ENCODE assay signal across 8 cellular contexts in genomic region chr2:222424729-222425671, GRCh38. TPM values are rescaled to one million over a fixed set of nuclear protein-coding genes. Genes with fewer than 3 reads are reported as not detected.
A peak's percentile ranks its signal among the peaks of the same experiment; 100 is the strongest.
DNase-seq lines count a peak whose midpoint lies in the region; TF ChIP-seq lines count a peak whose summit lies in the region.

No MANE protein-coding gene starts in this region.

- no peak overlapping the region for H2BK120ac ChIP-seq in H9 (ENCODE audit: low read depth, low read length, poor library complexity, severe bottlenecking)

- H3K27ac ChIP-seq in H9 (ENCODE audit: insufficient read length, low read depth, low read length): no peak overlapping the region
- no peak overlapping the region for H3K27ac ChIP-seq in SK-N-MC
- H3K27ac ChIP-seq in mammary epithelial cell (ENCODE audit: insufficient read depth, low read depth, low read length): no peak overlapping the region
- no peak overlapping the region for H3K27ac ChIP-seq in uterus

- H3K4me1 ChIP-seq in H9 (ENCODE audit: insufficient read depth, low read length) (no peaks in the 10 kb centered on the region), mammary epithelial cell (ENCODE audit: insufficient read depth, low read length) (peaks cover 5% of the 10 kb centered on the region), uterus (peaks cover 0 to 7% of the 10 kb centered on the region in 2 donors)

- H3T11ph ChIP-seq in H9 (ENCODE audit: low read length): no peak overlapping the region

- no peak overlapping the region for H3K23ac ChIP-seq in H9 (ENCODE audit: insufficient read length, low read depth, low read length)

- H3K14ac ChIP-seq in H9 (ENCODE audit: insufficient read depth, low read length): no peak overlapping the region; the same call in 1 of the 2 replicates

- DNase-seq in GM13976 (ENCODE audit: low spot score): peak; percentile 60
- DNase-seq in H9: peak; percentile 38
- DNase-seq in SK-N-MC (ENCODE audit: low read depth, low spot score): no peak
- DNase-seq in mammary epithelial cell: no peak
- DNase-seq in left kidney (ENCODE audit: low read depth, low spot score): peak; percentile 70
- peak; percentile 30 for DNase-seq in stimulated activated naive CD4-positive, alpha-beta T cell treated with Interleukin-2 at 50 U/mL for 16 hours (lab: John Stamatoyannopoulos, UW)
- no peak for DNase-seq in uterus
- no peak for DNase-seq in NCI-H1048 (lab: John Stamatoyannopoulos, UW)

- no peak overlapping the region for H3K27ac Mint-ChIP-seq in H9

- CTCF ChIA-PET in mammary epithelial cell (lab: Charles Lee; ENCODE audit: low non-redundant PET): no interaction called here

- H3K4ac ChIP-seq in H9 (ENCODE audit: low read depth, low read length): no peak overlapping the region

- H2AK5ac ChIP-seq in H9 (ENCODE audit: insufficient read length, low read length): no peak overlapping the region

- in situ Hi-C loops in GM13976 (cut with MboI; ENCODE audit: low sequenced_read_pairs, unreplicated experiment) (loop anchor here (10.0 kb wide), 1 partner anchor 100 kb away; a partner anchor contains a TSS), mammary epithelial cell (cut with MboI; ENCODE audit: low sequenced_read_pairs in 2 of 2) (no loop called here)

- H3K4me2 ChIP-seq in H9 (ENCODE audit: insufficient read depth, insufficient read length, low read length) (peak overlapping the region; percentile 70), mammary epithelial cell (ENCODE audit: insufficient read depth, low read depth, low read length) (peak overlapping the region; percentile 86)

- dilution Hi-C loops in mammary epithelial cell (cut with HindIII; ENCODE audit: low sequenced_read_pairs): no loop called here

- no peak overlapping the region for H2BK5ac ChIP-seq in H9 (ENCODE audit: insufficient read length, low read length)

- H3K27me3 ChIP-seq in H9 (ENCODE audit: insufficient read depth, low read length) (peaks cover 58% of the 10 kb centered on the region), mammary epithelial cell (ENCODE audit: insufficient read depth, low read length) (peaks cover 16% of the 10 kb centered on the region), uterus (peaks cover 9 to 18% of the 10 kb centered on the region in 2 donors)

- H4K5ac ChIP-seq in H9 (ENCODE audit: insufficient read length, low read depth, low read length): no peak overlapping the region

- no peaks in the 10 kb centered on the region for H3K36me3 ChIP-seq in SK-N-MC (ENCODE audit: insufficient read depth, low read length)
- no peaks in the 10 kb centered on the region for H3K36me3 ChIP-seq in mammary epithelial cell (ENCODE audit: insufficient read depth, low read length)
- no peaks in the 10 kb centered on the region for H3K36me3 ChIP-seq in uterus

- TF ChIP-seq POLR2A in uterus (IDR thresholded peaks at IDR 0.05): no peak

- H3K9me3 Mint-ChIP-seq in H9: no peaks in the 10 kb centered on the region; a peak in 2 of 5 replicates

- no peak overlapping the region for H3K18ac ChIP-seq in H9 (ENCODE audit: insufficient read length, low read depth, low read length)

- no peaks in the 10 kb centered on the region for H3K9me3 ChIP-seq in H9 (ENCODE audit: control insufficient read depth, low read depth, low read length)
- no peaks in the 10 kb centered on the region for H3K9me3 ChIP-seq in SK-N-MC (ENCODE audit: low read depth, low read length)
- H3K9me3 ChIP-seq in mammary epithelial cell (replicated peaks; ENCODE audit: insufficient read depth, low read length): no peaks in the 10 kb centered on the region
- no peaks in the 10 kb centered on the region for H3K9me3 ChIP-seq in uterus

- H3K79me2 ChIP-seq in H9 (ENCODE audit: insufficient read depth, low read length): no peaks in the 10 kb centered on the region
- no peaks in the 10 kb centered on the region for H3K79me2 ChIP-seq in mammary epithelial cell (ENCODE audit: insufficient read depth, low read length)

- H3K9ac ChIP-seq in H9 (ENCODE audit: extremely low read depth, insufficient read length, low read length): no peak overlapping the region
- H3K9ac ChIP-seq in SK-N-MC (ENCODE audit: insufficient read length): no peak overlapping the region
- H3K9ac ChIP-seq in mammary epithelial cell (ENCODE audit: insufficient read depth, low read length): no peak overlapping the region

- no CpG with 5 or more reads among the region's 74 CpGs for WGBS in H9 (ENCODE audit: extremely low coverage, insufficient read length, low lambda C conversion rate)
- WGBS in mammary epithelial cell (ENCODE audit: low coverage, missing lambda C conversion rate): 81% methylated on average over 21 of the region's 74 CpGs

- H3K4me1 Mint-ChIP-seq in H9: peaks cover 17% of the 10 kb centered on the region in 2 experiments

- H2BK15ac ChIP-seq in H9 (ENCODE audit: low read depth, low read length): no peak overlapping the region

- TF ChIP-seq CTCF in GM13976 (IDR thresholded peaks at IDR 0.05; ENCODE audit: borderline replicate concordance, control extremely low read depth, extremely low read depth, insufficient read depth, missing control alignments): no peak
- no peak for TF ChIP-seq CTCF in H9 (conservative IDR thresholded peaks at IDR 0.05)
- TF ChIP-seq CTCF in mammary epithelial cell (conservative IDR thresholded peaks at IDR 0.05 in 1 of 2, IDR thresholded peaks at IDR 0.05 in 1 of 2; ENCODE audit: extremely low read depth in 1 of 2, insufficient read depth in 1 of 2, low read depth in 1 of 2, low read length in 2 of 2): no peak
- TF ChIP-seq CTCF in uterus (IDR thresholded peaks at IDR 0.05): no peak

- no peaks in the 10 kb centered on the region for H3K36me3 Mint-ChIP-seq in H9 (ENCODE audit: insufficient read depth in 1 of 3, low read depth in 3 of 3)

- H3K27me3 Mint-ChIP-seq in H9 (ENCODE audit: low read depth): peaks cover 95% of the 10 kb centered on the region

- no peaks in the 10 kb centered on the region for H3K79me1 ChIP-seq in H9 (ENCODE audit: insufficient read depth, low read depth, low read length, poor library complexity, severe bottlenecking)

- H3K56ac ChIP-seq in H9 (ENCODE audit: insufficient read length, low read depth, low read length): no peak overlapping the region

- no peak overlapping the region for H2BK12ac ChIP-seq in H9 (ENCODE audit: insufficient read length, low read depth, low read length)

- intact Hi-C loops in mammary epithelial cell (cut with micrococcal nuclease): loop anchor here (5.0 kb wide), 2 partner anchors 92 to 137 kb away; no protein-coding TSS in a partner anchor
- intact Hi-C loops in uterus (cut with DNase I; ENCODE audit: low total_unique reads): no loop called here

- BruUV-seq in mammary epithelial cell (replicated peaks; lab: Mats Ljungman, UMichigan): no TSS peak

- H2AFZ ChIP-seq in H9 (ENCODE audit: low read length) (no peak overlapping the region), mammary epithelial cell (ENCODE audit: low read depth, low read length) (peak overlapping the region; percentile 44)

- H2BK20ac ChIP-seq in H9 (ENCODE audit: low read depth, low read length, poor library complexity, severe bottlenecking): no peak overlapping the region

- peaks cover 8% of the 10 kb centered on the region for H3K23me2 ChIP-seq in H9 (ENCODE audit: insufficient read length, low read depth, low read length, poor library complexity, severe bottlenecking)

- H4K8ac ChIP-seq in H9 (replicated peaks; ENCODE audit: insufficient read length, low read depth, low read length): no peak overlapping the region

- H3K4me3 ChIP-seq in SK-N-MC: 0 out of 2 replicates have a peak overlapping the region, but pooled peaks have one; percentile 44
- H3K4me3 ChIP-seq in mammary epithelial cell (replicated peaks in 1 of 3; ENCODE audit: insufficient read depth in 1 of 3, low read depth in 2 of 3, low read length in 3 of 3): peak overlapping the region; percentile 26 to 56 (median 51)
- peak overlapping the region in 1 of 2 donors; percentile 53 for H3K4me3 ChIP-seq in uterus

- H4K20me1 ChIP-seq in H9 (ENCODE audit: control insufficient read depth, insufficient read depth, insufficient read length) (peaks cover 2% of the 10 kb centered on the region), mammary epithelial cell (ENCODE audit: insufficient read depth, low read length) (no peaks in the 10 kb centered on the region)

- peak overlapping the region; percentile 60 to 88 for H3K4me3 Mint-ChIP-seq in H9

- H4K91ac ChIP-seq in H9 (ENCODE audit: insufficient read length, low read depth, low read length): no peak overlapping the region

RNA-seq across cellular contexts. Expression of gene SGPP2, which starts 0.7 kb away (rescaled TPM):
- total RNA-seq in H9 (2021) (not detected in 2 replicates), mammary epithelial cell (1 to 10 TPM; 3.6 to 5.3 TPM), uterus (1 to 10 TPM in 2 of 4 donors, under 1 TPM in 1, not detected in 1; under 0.01 to 8.6 (median 4.2) TPM)
- polyA plus RNA-seq in mammary epithelial cell: 0.96 TPM
- polyA minus RNA-seq in mammary epithelial cell: 1.3 TPM

Comparison
In these comparisons a context has a peak if more than half of its experiments do, and no peak if none do; other contexts are left out.
1. DNase-seq: peak in GM13976 (single experiment), H9 (single experiment), left kidney (single experiment) and stimulated activated naive CD4-positive, alpha-beta T cell treated with Interleukin-2 at 50 U/mL for 16 hours (single experiment); none in SK-N-MC (single experiment), mammary epithelial cell (single experiment), uterus (0 of 2) and NCI-H1048 (single experiment).